ENCODE assay signal across 8 cellular contexts in genomic region chr19:48646192-48646911, GRCh38. TPM values are rescaled to one million over a fixed set of nuclear protein-coding genes. Genes with fewer than 3 reads are reported as not detected.
A peak's percentile ranks its signal among the peaks of the same experiment; 100 is the strongest.
DNase-seq lines count a peak whose midpoint lies in the region; ATAC-seq lines count a peak whose summit lies in the region.

No MANE protein-coding gene starts in this region.

- H4K20me1 ChIP-seq in BLaER1, result no peaks in the 10 kb centered on the region

- no peaks in the 10 kb centered on the region for H3K36me3 ChIP-seq in BLaER1
- no peaks in the 10 kb centered on the region for H3K36me3 ChIP-seq in effector memory CD4-positive, alpha-beta T cell (ENCODE audit: control insufficient read depth, insufficient read depth, low read length)
- H3K36me3 ChIP-seq in mesodermal cell (ENCODE audit: control insufficient read depth, insufficient read depth, low read length), result no peaks in the 10 kb centered on the region

- H3K27ac ChIP-seq in BLaER1 (peak overlapping the region; percentile 89), mesodermal cell (ENCODE audit: low read depth, low read length, severe bottlenecking) (peak overlapping the region; percentile 30)
- peak overlapping the region; percentile 85 for H3K27ac ChIP-seq in effector memory CD4-positive, alpha-beta T cell (ENCODE audit: insufficient read depth, low read length, poor library complexity, severe bottlenecking)

- 0% methylated on average over 13 to 22 of the region's 36 CpGs for whole genome bisulfite sequencing in mesodermal cell (ENCODE audit: insufficient coverage in 2 of 2), 2 experiments

- DNase-seq in HS-27A (ENCODE audit: low read depth), result peak; percentile 76
- DNase-seq in NK-92 treated with Interleukin-12 subunit alpha and Interleukin-12 subunit beta, amount 100 ng/mL, for 24 hours (lab: John Stamatoyannopoulos, UW), result peak; percentile 76
- DNase-seq in activated CD8-positive, alpha-beta memory T cell treated with anti-CD3 and anti-CD28 coated beads for 24 hours, result peak; percentile 98
- DNase-seq in effector memory CD4-positive, alpha-beta T cell, result peak; percentile 84 to 89 (median 88)
- DNase-seq in stimulated activated CD8-positive, alpha-beta memory T cell treated with anti-CD3 and anti-CD28 coated beads, Interleukin-15, amount 100 ng/mL, for 1 hour (ENCODE audit: low read depth), result peak; percentile 88

- no peaks in the 10 kb centered on the region for H3K27me3 ChIP-seq in BLaER1
- H3K27me3 ChIP-seq in effector memory CD4-positive, alpha-beta T cell (replicated peaks; ENCODE audit: control insufficient read depth, insufficient read depth, low read length, poor library complexity, severe bottlenecking), result no peaks in the 10 kb centered on the region

- peak; percentile 70 for ATAC-seq in GM19395 (IDR thresholded peaks at IDR 0.05; ENCODE audit: unreplicated experiment)

- peak overlapping the region; percentile 67 for H3K4me3 ChIP-seq in BLaER1
- H3K4me3 ChIP-seq in effector memory CD4-positive, alpha-beta T cell (ENCODE audit: insufficient read depth, low read depth, low read length, poor library complexity, severe bottlenecking), result peak overlapping the region; percentile 59
- H3K4me3 ChIP-seq in mesodermal cell (ENCODE audit: extremely low read depth, insufficient read depth, low read length, poor library complexity, severe bottlenecking), result peak overlapping the region; percentile 51

- H3K4me1 ChIP-seq in BLaER1 (peaks cover 74% of the 10 kb centered on the region), mesodermal cell (ENCODE audit: control insufficient read depth, insufficient read depth, low read length, poor library complexity, severe bottlenecking) (peaks cover 5% of the 10 kb centered on the region)
- peaks cover 26% of the 10 kb centered on the region for H3K4me1 ChIP-seq in effector memory CD4-positive, alpha-beta T cell (ENCODE audit: control insufficient read depth, insufficient read depth, low read length, poor library complexity, severe bottlenecking)

- peak overlapping the region; percentile 99 for H3K4me2 ChIP-seq in BLaER1

- H3K9ac ChIP-seq in BLaER1, result peak overlapping the region; percentile 81

- H3K9me3 ChIP-seq in BLaER1 (no peaks in the 10 kb centered on the region), mesodermal cell (ENCODE audit: control insufficient read depth, low read length) (no peaks in the 10 kb centered on the region)
- H3K9me3 ChIP-seq in effector memory CD4-positive, alpha-beta T cell (ENCODE audit: control insufficient read depth, low read length), result no peaks in the 10 kb centered on the region

RNA-seq across cellular contexts. Expression of gene CA11, which starts 0.4 kb away (rescaled TPM):
- polyA plus RNA-seq in mesodermal cell (2013, experiment 1 of 2), result 17.0 TPM
- 13.7 TPM for polyA plus RNA-seq in mesodermal cell (2013, experiment 2 of 2)

RNA-seq across cellular contexts. Expression of gene DBP, which starts 9.2 kb away (rescaled TPM):
- 4.5 TPM for polyA plus RNA-seq in mesodermal cell (2013, experiment 1 of 2)
- 2.7 TPM for polyA plus RNA-seq in mesodermal cell (2013, experiment 2 of 2)

RNA-seq across cellular contexts. Expression of gene NTN5, which starts 26.5 kb away (rescaled TPM):
- 0.15 TPM for polyA plus RNA-seq in mesodermal cell (2013, experiment 1 of 2)
- 0.15 TPM for polyA plus RNA-seq in mesodermal cell (2013, experiment 2 of 2)

RNA-seq across cellular contexts. Expression of gene SPHK2, which starts 27.0 kb away (rescaled TPM):
- 9.4 TPM for polyA plus RNA-seq in mesodermal cell (2013, experiment 1 of 2)
- polyA plus RNA-seq in mesodermal cell (2013, experiment 2 of 2), result 8.7 TPM

RNA-seq across cellular contexts. Expression of gene RPL18, which starts 27.4 kb away (rescaled TPM):
- polyA plus RNA-seq in mesodermal cell (2013, experiment 1 of 2), result 1,420 TPM
- 1,243 TPM for polyA plus RNA-seq in mesodermal cell (2013, experiment 2 of 2)

Comparison
In these comparisons a context has a peak if more than half of its experiments do, and no peak if none do; other contexts are left out.
1. Peak in every context shown above with its lines: DNase-seq, ATAC-seq, H3K4me3 ChIP-seq and H3K27ac ChIP-seq.
2. H3K27ac ChIP-seq: peak in every context shown above with its lines; median percentile 89 in BLaER1; 85 in effector memory CD4-positive, alpha-beta T cell; 30 in mesodermal cell.